In the genomic region with DNA sequence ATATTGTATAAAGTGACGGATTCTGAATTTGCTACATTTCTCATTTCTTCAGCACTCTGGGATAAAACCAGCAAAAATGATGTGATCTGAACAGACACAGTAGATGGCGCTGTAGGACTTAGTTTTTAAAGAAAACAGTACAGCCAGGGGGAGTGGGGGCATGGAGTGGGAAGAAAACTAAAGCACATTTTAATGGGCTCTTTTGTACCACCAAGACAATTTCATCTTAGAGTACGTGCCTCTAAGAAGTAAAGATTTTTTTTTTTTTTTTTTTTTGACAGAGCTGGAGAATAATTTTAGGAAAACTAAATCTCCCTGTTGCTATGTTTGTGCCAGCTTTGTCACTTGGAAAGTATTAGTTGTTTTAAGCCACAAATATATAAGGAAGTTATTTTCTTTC, we compare ENCODE assay signal across 8 cellular contexts.
A peak's percentile ranks its signal among the peaks of the same experiment; 100 is the strongest.
DNase-seq lines count a peak whose midpoint lies in the region; ATAC-seq and TF ChIP-seq lines count a peak whose summit lies in the region.

No MANE protein-coding gene starts in this region.

- peak; percentile 68 for ATAC-seq in T-helper 17 cell
- ATAC-seq in lower lobe of right lung: peak; percentile 81 to 87
- ATAC-seq in HG03108 (IDR thresholded peaks at IDR 0.05; ENCODE audit: unreplicated experiment): no peak

- H3K27ac Mint-ChIP-seq in T-helper 17 cell: no peak overlapping the region

- H3K27ac ChIP-seq in dorsolateral prefrontal cortex: no peak overlapping the region
- H3K27ac ChIP-seq in lower lobe of right lung: no peak overlapping the region

- intact Hi-C loops in dorsolateral prefrontal cortex (cut with DNase I): loop anchor here (1.0 to 10.0 kb wide), 4 partner anchors 271 to 873 kb away; no protein-coding TSS in a partner anchor
- intact Hi-C loops in lower lobe of right lung (cut with DNase I): loop anchor here (10.0 kb wide), 1 partner anchor 301 kb away; no protein-coding TSS in a partner anchor

- peaks cover 44% of the 10 kb centered on the region for H3K4me1 ChIP-seq in lower lobe of right lung

- H3K9me3 ChIP-seq in T-helper 17 cell (ENCODE audit: control insufficient read depth, low read length, poor library complexity, severe bottlenecking) (no peaks in the 10 kb centered on the region), lower lobe of right lung (no peaks in the 10 kb centered on the region)

- peak; percentile 70 for DNase-seq in A172 (ENCODE audit: low spot score)
- DNase-seq in GM12864 (ENCODE audit: low read depth): peak; percentile 40
- DNase-seq in NCI-H187 treated with DMSO at 0.1 percent for 48 hours (lab: John Stamatoyannopoulos, UW): peak; percentile 29
- peak in 1 of 3 donors; percentile 37 for DNase-seq in T-helper 17 cell
- DNase-seq in dorsolateral prefrontal cortex: peak in 6 of 10 donors; percentile 7 to 70 (median 32)
- peak; percentile 59 for DNase-seq in lower lobe of right lung
- DNase-seq in stimulated activated CD8-positive, alpha-beta memory T cell treated with anti-CD3 and anti-CD28 coated beads, Interleukin-4, amount 100 ng/mL, for 4 hours (ENCODE audit: low read depth in 2 of 2, low spot score in 1 of 2): peak; percentile 0 to 28

- H3K36me3 Mint-ChIP-seq in T-helper 17 cell (ENCODE audit: low read depth): no peaks in the 10 kb centered on the region

- H3K27me3 ChIP-seq in dorsolateral prefrontal cortex: no peaks in the 10 kb centered on the region
- H3K27me3 ChIP-seq in lower lobe of right lung (ENCODE audit: low read depth): no peaks in the 10 kb centered on the region

- no peak overlapping the region for H3K4me3 ChIP-seq in GM12864 (ENCODE audit: low read depth, low read length)
- H3K4me3 ChIP-seq in dorsolateral prefrontal cortex: peak overlapping the region in 1 of 59 donors; percentile 16
- no peak overlapping the region for H3K4me3 ChIP-seq in lower lobe of right lung

- TF ChIP-seq CTCF in GM12864 (IDR thresholded peaks at IDR 0.05; ENCODE audit: low read depth, low read length, missing control alignments) (peak; percentile 53), dorsolateral prefrontal cortex (IDR thresholded peaks at IDR 0.05 in 54 of 56, conservative IDR thresholded peaks at IDR 0.05 in 2 of 56; ENCODE audit: low read depth in 1 of 56, partially characterized antibody in 56 of 56) (peak; percentile 64 to 90 (median 80)), lower lobe of right lung (IDR thresholded peaks at IDR 0.05) (peak; percentile 71)

- H3K36me3 ChIP-seq in lower lobe of right lung: no peaks in the 10 kb centered on the region

- no peaks in the 10 kb centered on the region for H3K4me1 Mint-ChIP-seq in T-helper 17 cell

- no peak overlapping the region for H3K4me3 Mint-ChIP-seq in T-helper 17 cell

- no peaks in the 10 kb centered on the region for H3K27me3 Mint-ChIP-seq in T-helper 17 cell
